ENCODE assay signal across 9 cellular contexts in the genomic region with DNA sequence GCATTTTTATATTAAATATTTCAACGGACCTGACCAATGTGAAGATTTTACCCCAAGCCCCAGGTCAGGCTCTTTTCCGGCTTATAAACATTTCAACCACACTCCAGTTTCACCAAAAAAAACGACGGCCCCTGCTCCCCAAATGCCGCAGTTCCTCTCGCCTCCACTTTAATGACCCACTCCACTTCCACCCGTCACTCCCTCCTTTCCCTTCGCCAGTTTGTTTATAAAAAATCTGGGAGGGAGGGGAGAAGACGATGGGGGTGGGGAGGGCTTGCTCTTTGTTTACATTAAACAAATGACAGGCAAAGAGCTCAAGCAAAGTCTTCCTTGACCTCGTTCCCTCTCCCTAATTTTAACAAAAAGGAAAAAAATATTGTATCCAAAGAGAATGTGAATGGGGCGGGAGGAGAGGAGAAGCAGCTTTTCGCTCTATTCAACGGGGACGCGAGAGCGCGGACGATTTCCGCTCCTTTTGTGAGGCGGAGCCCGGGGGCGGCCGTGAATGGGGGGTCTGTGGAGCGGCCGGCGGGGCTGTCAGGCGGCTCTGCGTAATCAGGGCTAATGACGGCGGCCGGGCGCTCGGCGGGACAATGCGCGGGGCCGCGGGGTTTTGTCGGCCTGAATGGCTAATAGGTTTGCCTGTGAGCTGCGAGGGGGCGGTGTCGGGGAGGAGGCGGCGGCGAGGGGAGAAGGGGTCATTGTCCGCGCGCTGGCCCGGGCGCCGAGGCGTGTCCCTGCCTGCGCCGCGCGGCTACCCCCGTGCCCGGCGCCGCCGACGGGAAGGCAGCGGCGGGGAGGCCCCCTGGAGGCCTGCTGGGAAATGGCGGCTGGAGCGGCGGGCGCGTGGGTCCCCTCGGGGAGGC. TPM values are rescaled to one million over a fixed set of nuclear protein-coding genes. Genes with fewer than 3 reads are reported as not detected.
DNase-seq lines count a peak whose midpoint lies in the region; ATAC-seq and TF ChIP-seq lines count a peak whose summit lies in the region.
"Had no signal": no experiment of that assay in that cellular context is flagged by ENCODE, and none has a peak within 500 bp of the region (broad histone marks: within the 10 kb centered on the region; RNA-seq: fewer than 3 reads in every experiment).

No MANE protein-coding gene starts in this region.

- H3K4me1 Mint-ChIP-seq in CD8-positive, alpha-beta T cell (ENCODE audit: low read depth): peaks cover 20% of the 10 kb centered on the region
- peaks cover 46% of the 10 kb centered on the region for H3K4me1 Mint-ChIP-seq in GM23338

- peaks cover 38% of the 10 kb centered on the region for H3K27me3 ChIP-seq in CD8-positive, alpha-beta T cell (ENCODE audit: insufficient read depth, low read length)
- H3K27me3 ChIP-seq in GM23338 (ENCODE audit: insufficient read depth): peaks cover 100% of the 10 kb centered on the region
- peaks cover 72% of the 10 kb centered on the region for H3K27me3 ChIP-seq in muscle layer of duodenum (ENCODE audit: low read depth, low read length)

- CTCF ChIA-PET in CD8-positive, alpha-beta T cell (lab: Charles Lee): interaction anchor here (1.2 kb wide), 1 partner anchor 182 kb away, joined by 3 read pairs; no protein-coding TSS in a partner anchor

- POLR2A ChIA-PET in CD8-positive, alpha-beta T cell (lab: Charles Lee): no interaction called here

- intact Hi-C loops in CD8-positive, alpha-beta T cell (cut with DNase I, micrococcal nuclease): no loop called here

- peaks cover 20% of the 10 kb centered on the region for H3K4me1 ChIP-seq in CD8-positive, alpha-beta T cell (ENCODE audit: insufficient read depth, low read length)
- peaks cover 55% of the 10 kb centered on the region for H3K4me1 ChIP-seq in GM23338 (ENCODE audit: insufficient read depth)
- H3K4me1 ChIP-seq in muscle layer of duodenum (ENCODE audit: control insufficient read depth in 1 of 2, insufficient read depth in 2 of 2, low read length in 2 of 2): peaks cover 0 to 34% of the 10 kb centered on the region in 2 donors

- DNase-seq in CD8-positive, alpha-beta T cell: no peak
- DNase-seq in GM23338 (ENCODE audit: low spot score) (peak; percentile 75), NCI-H510A (lab: John Stamatoyannopoulos, UW) (peak; percentile 60), choroid plexus epithelial cell (ENCODE audit: low read depth) (no peak), hepatic stellate cell (ENCODE audit: low spot score) (no peak), putamen (ENCODE audit: low spot score) (no peak)

- no peaks in the 10 kb centered on the region for H3K36me3 ChIP-seq in CD8-positive, alpha-beta T cell (ENCODE audit: insufficient read depth, low read length)
- no peaks in the 10 kb centered on the region for H3K36me3 ChIP-seq in GM23338 (ENCODE audit: insufficient read depth)
- no peaks in the 10 kb centered on the region for H3K36me3 ChIP-seq in muscle layer of duodenum (ENCODE audit: control insufficient read depth in 1 of 2, insufficient read depth in 2 of 2, low read length in 2 of 2)

- no peaks in the 10 kb centered on the region for H3K9me3 ChIP-seq in CD8-positive, alpha-beta T cell (ENCODE audit: low read length)
- H3K9me3 ChIP-seq in muscle layer of duodenum (ENCODE audit: control insufficient read depth in 1 of 2, low read length in 2 of 2): peaks cover 0 to 3% of the 10 kb centered on the region in 2 donors

- H3K27me3 Mint-ChIP-seq in CD8-positive, alpha-beta T cell (ENCODE audit: low read depth): peaks cover 63% of the 10 kb centered on the region
- H3K27me3 Mint-ChIP-seq in GM23338 (ENCODE audit: insufficient read depth, low read depth, poor library complexity): peaks cover 78% of the 10 kb centered on the region

- H3K79me2 ChIP-seq in GM23338 (replicated peaks; ENCODE audit: insufficient read depth): no peaks in the 10 kb centered on the region

- H3K4me3 Mint-ChIP-seq in CD8-positive, alpha-beta T cell: peak overlapping the region; percentile 47
- peak overlapping the region; percentile 69 for H3K4me3 Mint-ChIP-seq in GM23338

- H3K4me3 ChIP-seq in CD8-positive, alpha-beta T cell (ENCODE audit: low read depth, low read length): no peak overlapping the region
- peak overlapping the region; percentile 71 for H3K4me3 ChIP-seq in GM23338
- peak overlapping the region; percentile 34 for H3K4me3 ChIP-seq in choroid plexus epithelial cell (ENCODE audit: low read depth, low read length)
- peak overlapping the region; percentile 12 to 60 for H3K4me3 ChIP-seq in muscle layer of duodenum (ENCODE audit: low read depth in 1 of 2, low read length in 2 of 2)

- H3K9me2 ChIP-seq in GM23338 (ENCODE audit: insufficient read depth): no peaks in the 10 kb centered on the region

- H2AFZ ChIP-seq in GM23338: peak overlapping the region; percentile 97

- peak overlapping the region; percentile 91 for H3K4me2 ChIP-seq in GM23338

- H4K20me1 ChIP-seq in GM23338 (replicated peaks; ENCODE audit: insufficient read depth): 0 out of 2 replicates have a peak, but pooled peaks cover 4% of the 10 kb centered on the region

- H3K36me3 Mint-ChIP-seq in CD8-positive, alpha-beta T cell: no peaks in the 10 kb centered on the region
- no peaks in the 10 kb centered on the region for H3K36me3 Mint-ChIP-seq in GM23338 (ENCODE audit: low read depth)

- H3K9me3 Mint-ChIP-seq in CD8-positive, alpha-beta T cell: no peaks in the 10 kb centered on the region
- no peaks in the 10 kb centered on the region; the same call in 2 of the 3 replicates for H3K9me3 Mint-ChIP-seq in GM23338

- no peak overlapping the region for H3K27ac Mint-ChIP-seq in CD8-positive, alpha-beta T cell
- no peak overlapping the region for H3K27ac Mint-ChIP-seq in GM23338

- ATAC-seq in CD8-positive, alpha-beta T cell: no peak
- ATAC-seq in GM23338 (peak; percentile 46), GM21825 (IDR thresholded peaks at IDR 0.05; ENCODE audit: unreplicated experiment) (no peak)

- peak; percentile 30 for TF ChIP-seq CTCF in CD8-positive, alpha-beta T cell (IDR thresholded peaks at IDR 0.05)
- TF ChIP-seq CTCF in GM23338 (conservative IDR thresholded peaks at IDR 0.05; ENCODE audit: low read depth in 2 of 2) (peak; percentile 23 to 40; a peak in 2 of 4 replicates), choroid plexus epithelial cell (conservative IDR thresholded peaks at IDR 0.05; ENCODE audit: low read depth, low read length) (no peak)

- peaks cover 38% of the 10 kb centered on the region for H3F3A ChIP-seq in GM23338 (replicated peaks; ENCODE audit: low read depth)

- H3K27ac ChIP-seq in CD8-positive, alpha-beta T cell (ENCODE audit: low read depth, low read length): no peak overlapping the region
- H3K27ac ChIP-seq in GM23338 (ENCODE audit: low read depth) (no peak overlapping the region), muscle layer of duodenum (ENCODE audit: low read length) (no peak overlapping the region)

TF ChIP-seq in GM23338, 12 proteins besides CTCF, POLR2A, EP300 and RAD21:
- peak; percentile 80 for TF ChIP-seq EZH2 (IDR thresholded peaks at IDR 0.05; ENCODE audit: low read depth, unreplicated experiment)
- TF ChIP-seq EZH2phosphoT487 (IDR thresholded peaks at IDR 0.05; ENCODE audit: unreplicated experiment): no peak

RNA-seq across cellular contexts. Expression of a gene that starts 5.7 kb away (rescaled TPM):
- not detected for total RNA-seq in CD8-positive, alpha-beta T cell
- total RNA-seq in GM23338 (2014; rRNA removed; shearing (Covaris generic)): not detected in 2 replicates
- 0.11 TPM in 1 of 2 replicates, not detected in the other for polyA plus RNA-seq in GM23338 (2016; fragmentation: Nextera tagmentation; extraction: Ambion mirVana)
- total RNA-seq: lung microvascular endothelial cell had no signal

RNA-seq across cellular contexts. Expression of a gene that starts 28.7 kb away (rescaled TPM):
- not detected for total RNA-seq in CD8-positive, alpha-beta T cell
- 0.28 and 0.78 TPM in 2 replicates for total RNA-seq in GM23338 (2014; rRNA removed; shearing (Covaris generic))
- polyA plus RNA-seq in GM23338 (2016; fragmentation: Nextera tagmentation; extraction: Ambion mirVana): 3.4 and 5.7 TPM in 2 replicates
- total RNA-seq: lung microvascular endothelial cell had no signal

Comparison
In these comparisons a context has a peak if more than half of its experiments do, and no peak if none do; other contexts are left out.
1. DNase-seq: peak in GM23338 (single experiment) and NCI-H510A (single experiment); none in CD8-positive, alpha-beta T cell (0 of 7), choroid plexus epithelial cell (single experiment), hepatic stellate cell (single experiment) and putamen (single experiment).